ENCODE assay signal across 18 cellular contexts in the genomic region with DNA sequence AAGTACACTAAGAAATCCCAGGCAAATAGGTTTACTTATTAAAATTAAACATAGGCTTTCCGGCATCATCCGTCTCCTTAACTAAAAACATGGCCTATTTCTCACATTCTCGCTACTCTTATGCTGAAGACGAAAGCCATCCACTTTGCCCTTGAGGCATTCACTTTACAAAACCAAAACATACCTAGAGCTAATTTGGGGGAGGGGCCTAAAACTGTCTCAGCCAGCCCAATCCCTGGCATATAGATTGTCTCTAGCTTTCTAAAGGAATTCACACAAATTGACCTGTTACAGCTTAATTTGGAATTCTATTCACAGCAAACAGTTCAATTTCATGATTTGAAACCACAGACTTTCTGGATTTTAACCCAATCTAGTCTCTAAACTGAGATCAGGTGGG. TPM values are rescaled to one million over a fixed set of nuclear protein-coding genes. Genes with fewer than 3 reads are reported as not detected.
DNase-seq lines count a peak whose midpoint lies in the region; ATAC-seq and TF ChIP-seq lines count a peak whose summit lies in the region.
"Had no signal": no experiment of that assay in that cellular context is flagged by ENCODE, and none has a peak within 500 bp of the region (broad histone marks: within the 10 kb centered on the region; RNA-seq: fewer than 3 reads in every experiment).

No MANE protein-coding gene starts in this region.

- no peaks in the 10 kb centered on the region for H3K9me3 ChIP-seq in cardiac muscle cell (ENCODE audit: low read depth)
- no peaks in the 10 kb centered on the region for H3K9me3 ChIP-seq in esophagus muscularis mucosa
- H3K9me3 ChIP-seq in neuronal stem cell (replicated peaks in 1 of 2; ENCODE audit: control insufficient read depth in 2 of 2, insufficient read depth in 1 of 2, low read depth in 1 of 2, low read length in 2 of 2): peaks cover 0 to 6% of the 10 kb centered on the region in 2 donors
- H3K9me3 ChIP-seq in vagina: no peaks in the 10 kb centered on the region
- H3K9me3 ChIP-seq: right lobe of liver had no signal

- no peak overlapping the region for H3K4ac ChIP-seq in neuronal stem cell (ENCODE audit: low read length)

- H3K4me1 ChIP-seq in cardiac muscle cell (ENCODE audit: low read depth) (peaks cover 37% of the 10 kb centered on the region), esophagus muscularis mucosa (peaks cover 26 to 38% (median 35%) of the 10 kb centered on the region in 4 donors), neuronal stem cell (ENCODE audit: control insufficient read depth in 2 of 2, insufficient read depth in 1 of 2, low read depth in 1 of 2, low read length in 2 of 2) (peaks cover 0 to 7% of the 10 kb centered on the region in 2 donors), vagina (peaks cover 32% of the 10 kb centered on the region)

- no peak for DNase-seq in cardiac muscle cell (ENCODE audit: low read depth in 1 of 2, low spot score in 1 of 2)
- DNase-seq in Right ventricle myocardium inferior (ENCODE audit: missing footprints): no peak
- no peak for DNase-seq in esophagus muscularis mucosa (ENCODE audit: extremely low spot score)
- DNase-seq in neuronal stem cell (ENCODE audit: low spot score): no peak
- no peak for DNase-seq in vagina (ENCODE audit: extremely low spot score in 2 of 2)
- DNase-seq in kidney glomerular epithelial cell (lab: John Stamatoyannopoulos, UW): no peak
- DNase-seq: activated T-cell treated with anti-CD3 and anti-CD28 coated beads, Interleukin-2, amount 50 U/mL, for 48 hours; DMS79; effector memory CD8-positive, alpha-beta T cell; KG1; NCI-H1092 treated with DMSO at 0.1 percent for 48 hours; NCI-H2171; NCI-H774; right lobe of liver had no signal

- no peak overlapping the region for H2BK120ac ChIP-seq in neuronal stem cell (ENCODE audit: low read depth, low read length)

- no peak overlapping the region for H4K91ac ChIP-seq in neuronal stem cell (ENCODE audit: low read depth, low read length, poor library complexity)

- no peak for TF ChIP-seq EP300 in esophagus muscularis mucosa (IDR thresholded peaks at IDR 0.05)

- TF ChIP-seq POLR2A in esophagus muscularis mucosa (IDR thresholded peaks at IDR 0.05; ENCODE audit: low read depth) (no peak), vagina (IDR thresholded peaks at IDR 0.05) (no peak)

- no peak for ATAC-seq in Right ventricle myocardium inferior
- no peak for ATAC-seq in HG02973 (IDR thresholded peaks at IDR 0.05; ENCODE audit: unreplicated experiment)
- no peak for ATAC-seq in HG02981 (IDR thresholded peaks at IDR 0.05; ENCODE audit: unreplicated experiment)
- ATAC-seq: effector memory CD8-positive, alpha-beta T cell; Panc1 had no signal

- H3K9ac ChIP-seq in neuronal stem cell (ENCODE audit: low read depth, low read length, poor library complexity): no peak overlapping the region

- 74% methylated on average over 4 of the region's 4 CpGs for WGBS in esophagus muscularis mucosa
- no CpG with 5 or more reads among the region's 4 CpGs for WGBS in neuronal stem cell (ENCODE audit: extremely low coverage in 2 of 2, insufficient read length in 2 of 2, insufficient replicate concordance in 1 of 2), 2 donors

- H2BK15ac ChIP-seq in neuronal stem cell (ENCODE audit: low read length): no peak overlapping the region

- H2BK5ac ChIP-seq in neuronal stem cell (ENCODE audit: low read length): no peak overlapping the region

- intact Hi-C loops in Right ventricle myocardium inferior (cut with DNase I) (no loop called here), esophagus muscularis mucosa (cut with DNase I) (loop anchor here (5.0 kb wide), 1 partner anchor 33 kb away; a partner anchor contains a TSS), vagina (cut with DNase I) (no loop called here)

- H3K27ac ChIP-seq in cardiac muscle cell (peak overlapping the region; percentile 87), esophagus muscularis mucosa (replicated peaks in 1 of 4) (peak overlapping the region; percentile 58 to 75 (median 68)), neuronal stem cell (replicated peaks; ENCODE audit: low read length) (peak overlapping the region; percentile 23), vagina (peak overlapping the region; percentile 78)
- H3K27ac ChIP-seq: HL-60, right lobe of liver had no signal

- no peaks in the 10 kb centered on the region for H3K27me3 ChIP-seq in cardiac muscle cell
- H3K27me3 ChIP-seq in esophagus muscularis mucosa: no peaks in the 10 kb centered on the region
- H3K27me3 ChIP-seq in neuronal stem cell (ENCODE audit: control insufficient read depth in 3 of 3, insufficient read depth in 3 of 3, low read depth in 1 of 3, low read length in 3 of 3): no peaks in the 10 kb centered on the region
- no peaks in the 10 kb centered on the region for H3K27me3 ChIP-seq in vagina
- H3K27me3 ChIP-seq: right lobe of liver had no signal

- H2BK12ac ChIP-seq in neuronal stem cell (ENCODE audit: low read length): no peak overlapping the region

- H3K4me3 ChIP-seq in cardiac muscle cell: no peak overlapping the region
- no peak overlapping the region for H3K4me3 ChIP-seq in esophagus muscularis mucosa
- H3K4me3 ChIP-seq in neuronal stem cell (ENCODE audit: low read length in 2 of 2): no peak overlapping the region
- no peak overlapping the region for H3K4me3 ChIP-seq in vagina
- H3K4me3 ChIP-seq: right lobe of liver had no signal

- no peak for TF ChIP-seq CTCF in cardiac muscle cell (IDR thresholded peaks at IDR 0.05; ENCODE audit: low read depth, low read length)
- no peak for TF ChIP-seq CTCF in esophagus muscularis mucosa (IDR thresholded peaks at IDR 0.05)
- no peak for TF ChIP-seq CTCF in vagina (IDR thresholded peaks at IDR 0.05)

- no peak overlapping the region for H3K4me2 ChIP-seq in neuronal stem cell (ENCODE audit: insufficient read depth, low read length, poor library complexity, severe bottlenecking)

- H2AK5ac ChIP-seq in neuronal stem cell (ENCODE audit: low read depth, low read length): no peak overlapping the region

- no peak overlapping the region for H2AFZ ChIP-seq in neuronal stem cell (ENCODE audit: low read length)

- H4K8ac ChIP-seq in neuronal stem cell (ENCODE audit: low read depth, low read length): no peak overlapping the region

- H3K23ac ChIP-seq in neuronal stem cell (ENCODE audit: low read depth, low read length, poor library complexity): no peak overlapping the region

- no peak overlapping the region for H3K14ac ChIP-seq in neuronal stem cell (ENCODE audit: low read length)

- no peak overlapping the region for H3K18ac ChIP-seq in neuronal stem cell (ENCODE audit: low read length)

- H3K79me1 ChIP-seq in neuronal stem cell (ENCODE audit: low read depth, low read length): no peaks in the 10 kb centered on the region

- H3K36me3 ChIP-seq in cardiac muscle cell (peaks cover 33% of the 10 kb centered on the region), esophagus muscularis mucosa (peaks cover 0 to 24% (median 7%) of the 10 kb centered on the region in 4 donors), neuronal stem cell (replicated peaks in 1 of 2; ENCODE audit: control insufficient read depth in 2 of 2, insufficient read depth in 2 of 2, low read length in 2 of 2) (peaks cover 0 to 57% of the 10 kb centered on the region in 2 donors), vagina (peaks cover 0 to 14% of the 10 kb centered on the region in 2 donors)

RNA-seq across cellular contexts. Expression of a gene that starts 34.8 kb away (rescaled TPM):
- total RNA-seq in cardiac muscle cell: 9.0 and 13.3 TPM in 2 replicates
- 11.3 and 19.4 TPM in 2 replicates for polyA plus RNA-seq in cardiac muscle cell
- total RNA-seq in Right ventricle myocardium inferior: 3.2 TPM
- 1 to 10 TPM; 7.5 to 9.4 (median 8.2) TPM for total RNA-seq in esophagus muscularis mucosa
- 2.8 TPM for polyA plus RNA-seq in neuronal stem cell (2013, experiment 1 of 2)
- polyA plus RNA-seq in neuronal stem cell (2013, experiment 2 of 2): 2.9 TPM
- 13.3 TPM for total RNA-seq in vagina

Comparison
In these comparisons a context has a peak if more than half of its experiments do, and no peak if none do; other contexts are left out.
1. H3K27ac ChIP-seq: peak in every context shown above with its lines; median percentile 87 in cardiac muscle cell; 78 in vagina; 68 in esophagus muscularis mucosa; 23 in neuronal stem cell.